17 cellular contexts compared by ENCODE assay signal in genomic region chr17:31556969-31557620, GRCh38.
"Had no signal": no experiment of that assay in that cellular context is flagged by ENCODE, and none has a peak within 500 bp of the region (broad histone marks: within the 10 kb centered on the region; RNA-seq: fewer than 3 reads in every experiment).

No MANE protein-coding gene starts in this region.

- H3K36me3 Mint-ChIP-seq: naive thymus-derived CD8-positive, alpha-beta T cell; stimulated activated naive B cell treated with anti-CD40 and anti-IgM and Interleukin-4, amounts not matched to agents 10 μg/mL and 1 μg/mL and 100 μg/mL, for 72 hours had no signal

- H3K27me3 Mint-ChIP-seq: stimulated activated naive B cell treated with anti-CD40 and anti-IgM and Interleukin-4, amounts not matched to agents 10 μg/mL and 1 μg/mL and 100 μg/mL, for 72 hours had no signal

- H3K9me3 Mint-ChIP-seq: activated naive CD8-positive, alpha-beta T cell treated with anti-CD3 and anti-CD28 coated beads, Interleukin-2, amount 50 U/mL, for 24 hours; activated T-helper 1 cell treated with anti-CD3 and anti-CD28 coated beads, Interleukin-12 subunit alpha, Interleukin-12 subunit beta, Interleukin-2, Interleukin-4 antibody, amounts not matched to agents 30 ng/mL and 10 ng/mL and 1 ng/mL, durations not matched to agents 14 hours and 24 hours and 36 hours; naive thymus-derived CD8-positive, alpha-beta T cell; stimulated activated naive B cell treated with anti-CD40 and anti-IgM and Interleukin-4, amounts not matched to agents 10 μg/mL and 1 μg/mL and 100 μg/mL, for 72 hours; T-helper 2 cell treated with Interferon-gamma antibody and Interleukin-4, amounts not matched to agents 5 μg/mL and 100 μg/mL, for 36 hours had no signal

- DNase-seq: activated CD4-positive, alpha-beta T cell treated with anti-CD3 and anti-CD28 coated beads, Interleukin-2, amount 50 U/mL, for 1 hour; activated naive CD4-positive, alpha-beta T cell; activated naive CD8-positive, alpha-beta T cell treated with anti-CD3 and anti-CD28 coated beads, Interleukin-2, amount 50 U/mL, for 24 hours; dermis blood vessel endothelial cell; hippocampal formation; mucosa of descending colon; naive thymus-derived CD8-positive, alpha-beta T cell; nucleus accumbens; stimulated activated CD4-positive, alpha-beta T cell treated with anti-CD3 and anti-CD28 coated beads, Interleukin-15, amount 100 ng/mL, for 24 hours; stimulated activated CD4-positive, alpha-beta T cell treated with anti-CD3 and anti-CD28 coated beads, Interleukin-4, amount 100 ng/mL, for 1 hour; stimulated activated naive B cell treated with anti-CD40 and anti-IgM and Interleukin-4, amounts not matched to agents 10 μg/mL and 1 μg/mL and 100 μg/mL, for 72 hours; thyroid gland; uterus had no signal

- H3K27ac Mint-ChIP-seq: activated naive CD8-positive, alpha-beta T cell treated with anti-CD3 and anti-CD28 coated beads, Interleukin-2, amount 50 U/mL, for 24 hours; activated T-helper 1 cell treated with anti-CD3 and anti-CD28 coated beads, Interleukin-12 subunit alpha, Interleukin-12 subunit beta, Interleukin-2, Interleukin-4 antibody, amounts not matched to agents 30 ng/mL and 10 ng/mL and 1 ng/mL, durations not matched to agents 14 hours and 24 hours and 36 hours; naive thymus-derived CD8-positive, alpha-beta T cell; stimulated activated naive B cell treated with anti-CD40 and anti-IgM and Interleukin-4, amounts not matched to agents 10 μg/mL and 1 μg/mL and 100 μg/mL, for 72 hours; T-helper 2 cell treated with Interferon-gamma antibody and Interleukin-4, amounts not matched to agents 5 μg/mL and 100 μg/mL, for 36 hours had no signal

- H3K4me3 Mint-ChIP-seq: activated naive CD8-positive, alpha-beta T cell treated with anti-CD3 and anti-CD28 coated beads, Interleukin-2, amount 50 U/mL, for 24 hours; activated T-helper 1 cell treated with anti-CD3 and anti-CD28 coated beads, Interleukin-12 subunit alpha, Interleukin-12 subunit beta, Interleukin-2, Interleukin-4 antibody, amounts not matched to agents 30 ng/mL and 10 ng/mL and 1 ng/mL, durations not matched to agents 14 hours and 24 hours and 36 hours; stimulated activated naive B cell treated with anti-CD40 and anti-IgM and Interleukin-4, amounts not matched to agents 10 μg/mL and 1 μg/mL and 100 μg/mL, for 72 hours had no signal

- ATAC-seq: activated CD4-positive, CD25-positive, alpha-beta regulatory T cell treated with anti-CD3 and anti-CD28 coated beads, Interleukin-2, amount 50 U/mL, for 24 hours; activated naive CD8-positive, alpha-beta T cell treated with anti-CD3 and anti-CD28 coated beads, Interleukin-2, amount 50 U/mL, for 24 hours; left lobe of liver; mucosa of descending colon; naive thymus-derived CD8-positive, alpha-beta T cell; stimulated activated naive B cell treated with anti-CD40 and anti-IgM and Interleukin-4, amounts not matched to agents 10 μg/mL and 1 μg/mL and 100 μg/mL, for 72 hours had no signal
